8 cellular contexts compared by ENCODE assay signal in genomic region chr10:93702278-93703001, GRCh38. TPM values are rescaled to one million over a fixed set of nuclear protein-coding genes. Genes with fewer than 3 reads are reported as not detected.
A peak's percentile ranks its signal among the peaks of the same experiment; 100 is the strongest.
DNase-seq lines count a peak whose midpoint lies in the region; ATAC-seq and TF ChIP-seq lines count a peak whose summit lies in the region.

TSS of gene FRA10AC1 (minus strand) at chr10:93702592. CDS start at chr10:93700106, 2,486 bp downstream.

- H3K27me3 ChIP-seq in foreskin keratinocyte (no peaks in the 10 kb centered on the region), stomach smooth muscle (ENCODE audit: control insufficient read depth in 1 of 2, insufficient read depth in 2 of 2, low read length in 2 of 2) (no peaks in the 10 kb centered on the region)

- H3K36me3 Mint-ChIP-seq in neural crest cell (ENCODE audit: low read depth) = no peaks in the 10 kb centered on the region

- H3K9ac ChIP-seq in ES-I3 (ENCODE audit: low read depth, low read length) = peak within 1 kb of the TSS; percentile 74
- H3K9ac ChIP-seq in stomach smooth muscle (ENCODE audit: low read length in 2 of 2) = peak within 1 kb of the TSS; percentile 94 to 98

- H3K4me1 Mint-ChIP-seq in neural crest cell = peaks cover 3% of the 10 kb centered on the region

- peak; percentile 77 for TF ChIP-seq CTCF in RWPE1 (conservative IDR thresholded peaks at IDR 0.05; ENCODE audit: low read depth)
- TF ChIP-seq CTCF in foreskin keratinocyte (conservative IDR thresholded peaks at IDR 0.05) = peak; percentile 79
- TF ChIP-seq CTCF in neural crest cell (conservative IDR thresholded peaks at IDR 0.05) = peak; percentile 66

- H3K36me3 ChIP-seq in ES-I3 (ENCODE audit: insufficient read depth, low read length) (0 out of 2 replicates have a peak, but pooled peaks cover 3% of the 10 kb centered on the region), stomach smooth muscle (ENCODE audit: control insufficient read depth in 2 of 2, insufficient read depth in 2 of 2, low read length in 2 of 2) (peaks cover under 1 to 4% of the 10 kb centered on the region in 2 donors)

- H3K27ac ChIP-seq in RWPE1 (peak within 1 kb of the TSS; percentile 80), foreskin keratinocyte (peak within 1 kb of the TSS; percentile 68), stomach smooth muscle (ENCODE audit: low read length) (peak within 1 kb of the TSS; percentile 83)

- H3K4me1 ChIP-seq in ES-I3 (ENCODE audit: insufficient read depth, low read length) (peaks cover 6% of the 10 kb centered on the region; the same call in 1 of the 2 replicates), foreskin keratinocyte (peaks cover 6% of the 10 kb centered on the region), stomach smooth muscle (ENCODE audit: control insufficient read depth, insufficient read depth, low read length) (no peaks in the 10 kb centered on the region)

- no peak within 1 kb of the TSS for H3K4me3 Mint-ChIP-seq in neural crest cell

- no peak within 1 kb of the TSS for H3K27ac Mint-ChIP-seq in neural crest cell (ENCODE audit: unreplicated experiment)

- H3K4me3 ChIP-seq in stomach smooth muscle (ENCODE audit: low read length in 2 of 2) = peak within 1 kb of the TSS; percentile 88 to 99

- CTCF ChIA-PET in RWPE1 (lab: Yijun Ruan, JAX) = interaction anchor here (0.5 to 1.6 kb wide), 22 partner anchors 12 to 353 kb away, joined by 3 to 21 read pairs (median 4); no protein-coding TSS in a partner anchor

- ATAC-seq in foreskin keratinocyte = peak; percentile 97

- POLR2A ChIA-PET in RWPE1 (lab: Yijun Ruan, JAX; ENCODE audit: low non-redundant PET) = interaction anchor here (0.6 kb wide), 1 partner anchor 744 kb away, joined by 4 read pairs; no protein-coding TSS in a partner anchor

- peak; percentile 89 for DNase-seq in H4 (ENCODE audit: low spot score)
- peak; percentile 76 for DNase-seq in LoVo (ENCODE audit: low spot score)
- peak; percentile 96 for DNase-seq in RWPE1 (ENCODE audit: low spot score)
- DNase-seq in activated effector memory CD4-positive, alpha-beta T cell treated with Interleukin-2 at 50 U/mL for 16 hours = peak; percentile 79
- peak; percentile 62 to 78 for DNase-seq in foreskin keratinocyte
- DNase-seq in neural crest cell (ENCODE audit: low read depth, low spot score) = peak; percentile 95

- H3K9me3 ChIP-seq in ES-I3 (ENCODE audit: control insufficient read depth, insufficient read depth, low read length) (no peaks in the 10 kb centered on the region), stomach smooth muscle (ENCODE audit: control insufficient read depth in 2 of 2, low read length in 2 of 2) (no peaks in the 10 kb centered on the region)

- no peaks in the 10 kb centered on the region for H3K27me3 Mint-ChIP-seq in neural crest cell (ENCODE audit: low read depth)

- H3K9me3 Mint-ChIP-seq in neural crest cell = no peaks in the 10 kb centered on the region

RNA-seq across cellular contexts. Expression of gene FRA10AC1, which starts in this region (rescaled TPM):
- total RNA-seq in H4 (2014; rRNA removed; shearing (Covaris generic)) = 0.74 and 2.0 TPM in 2 replicates
- total RNA-seq in foreskin keratinocyte (8.0 and 9.4 TPM in 2 replicates), neural crest cell (12.5 and 14.2 TPM in 2 replicates)
- polyA plus RNA-seq in foreskin keratinocyte = 9.6 and 10.9 TPM in 2 replicates

Comparison
In these comparisons a context has a peak if more than half of its experiments do, and no peak if none do; other contexts are left out.
1. Peak in every context shown above with its lines: DNase-seq, ATAC-seq, H3K4me3 ChIP-seq and H3K27ac ChIP-seq.